In genomic region chr3:183313331-183313730, GRCh38 we compare ENCODE assay signal across 15 cellular contexts.
"Had no signal": no experiment of that assay in that cellular context is flagged by ENCODE, and none has a peak within 500 bp of the region (broad histone marks: within the 10 kb centered on the region; RNA-seq: fewer than 3 reads in every experiment).

No MANE protein-coding gene starts in this region.

- H3K4me1 Mint-ChIP-seq: central memory CD8-positive, alpha-beta T cell had no signal

- H3K4me1 ChIP-seq: parathyroid adenoma, thyroid gland, vagina had no signal

- H3K27ac ChIP-seq: adrenal gland, parathyroid adenoma, thyroid gland, vagina had no signal

- H3K9me3 ChIP-seq: adrenal gland, thyroid gland, vagina had no signal

- ATAC-seq: activated CD4-positive, alpha-beta T cell treated with anti-CD3 and anti-CD28 coated beads for 36 hours; activated CD8-positive, alpha-beta T cell treated with anti-CD3 and anti-CD28 coated beads for 36 hours; activated T-helper 17 cell treated with anti-CD3 and anti-CD28 coated beads, Interleukin-2, amount 50 U/mL, for 72 hours had no signal

- H3K36me3 ChIP-seq: neural progenitor cell, thyroid gland, vagina had no signal

- H3K27me3 Mint-ChIP-seq: activated CD4-positive, alpha-beta T cell treated with anti-CD3 and anti-CD28 coated beads for 36 hours; activated CD8-positive, alpha-beta T cell treated with anti-CD3 and anti-CD28 coated beads for 36 hours; activated T-helper 17 cell treated with anti-CD3 and anti-CD28 coated beads, Interleukin-2, amount 50 U/mL, for 72 hours; central memory CD8-positive, alpha-beta T cell had no signal

- DNase-seq: activated CD4-positive, alpha-beta T cell treated with anti-CD3 and anti-CD28 coated beads for 36 hours; activated CD8-positive, alpha-beta T cell treated with anti-CD3 and anti-CD28 coated beads for 36 hours; activated naive CD4-positive, alpha-beta T cell treated with anti-CD3 and anti-CD28 coated beads for 36 hours; adrenal gland; cortex of kidney; kidney glomerular epithelial cell; stimulated activated CD4-positive, alpha-beta T cell treated with anti-CD3 and anti-CD28 coated beads, Interleukin-4, amount 100 ng/mL, for 4 hours; T-helper 9 cell; thyroid gland had no signal

- H3K9me3 Mint-ChIP-seq: activated CD8-positive, alpha-beta T cell treated with anti-CD3 and anti-CD28 coated beads for 36 hours; activated naive CD4-positive, alpha-beta T cell treated with anti-CD3 and anti-CD28 coated beads for 36 hours; activated T-helper 17 cell treated with anti-CD3 and anti-CD28 coated beads, Interleukin-2, amount 50 U/mL, for 72 hours; central memory CD8-positive, alpha-beta T cell; mesothelial cell of epicardium; neural progenitor cell had no signal

- H3K4me3 Mint-ChIP-seq: activated CD4-positive, alpha-beta T cell treated with anti-CD3 and anti-CD28 coated beads for 36 hours; activated CD8-positive, alpha-beta T cell treated with anti-CD3 and anti-CD28 coated beads for 36 hours; activated naive CD4-positive, alpha-beta T cell treated with anti-CD3 and anti-CD28 coated beads for 36 hours; activated T-helper 17 cell treated with anti-CD3 and anti-CD28 coated beads, Interleukin-2, amount 50 U/mL, for 72 hours; central memory CD8-positive, alpha-beta T cell; mesothelial cell of epicardium; neural progenitor cell had no signal

- H3K36me3 Mint-ChIP-seq: mesothelial cell of epicardium, neural progenitor cell had no signal

- H3K4me3 ChIP-seq: adrenal gland, neural progenitor cell, thyroid gland, vagina had no signal

- H3K27ac Mint-ChIP-seq: activated CD4-positive, alpha-beta T cell treated with anti-CD3 and anti-CD28 coated beads for 36 hours; activated CD8-positive, alpha-beta T cell treated with anti-CD3 and anti-CD28 coated beads for 36 hours; activated naive CD4-positive, alpha-beta T cell treated with anti-CD3 and anti-CD28 coated beads for 36 hours; neural progenitor cell had no signal

- H3K27me3 ChIP-seq: adrenal gland, neural progenitor cell, thyroid gland, vagina had no signal
